Comparison of ENCODE assay signal across 1 cellular context in genomic region chr3:130905551-130905950, GRCh38.
TF ChIP-seq lines count a peak whose summit lies in the region.

No MANE protein-coding gene starts in this region.

TF ChIP-seq in GM23338, 12 proteins besides CTCF, POLR2A, EP300 and RAD21 (continued from another document):
- no peak for TF ChIP-seq REST (IDR thresholded peaks at IDR 0.05; ENCODE audit: unreplicated experiment)
- TF ChIP-seq POLR2AphosphoS5 (IDR thresholded peaks at IDR 0.05; ENCODE audit: low read depth): no peak
- TF ChIP-seq, protein P1, sequence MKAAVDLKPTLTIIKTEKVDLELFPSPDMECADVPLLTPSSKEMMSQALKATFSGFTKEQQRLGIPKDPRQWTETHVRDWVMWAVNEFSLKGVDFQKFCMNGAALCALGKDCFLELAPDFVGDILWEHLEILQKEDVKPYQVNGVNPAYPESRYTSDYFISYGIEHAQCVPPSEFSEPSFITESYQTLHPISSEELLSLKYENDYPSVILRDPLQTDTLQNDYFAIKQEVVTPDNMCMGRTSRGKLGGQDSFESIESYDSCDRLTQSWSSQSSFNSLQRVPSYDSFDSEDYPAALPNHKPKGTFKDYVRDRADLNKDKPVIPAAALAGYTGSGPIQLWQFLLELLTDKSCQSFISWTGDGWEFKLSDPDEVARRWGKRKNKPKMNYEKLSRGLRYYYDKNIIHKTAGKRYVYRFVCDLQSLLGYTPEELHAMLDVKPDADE (IDR thresholded peaks at IDR 0.05): no peak
- no peak for TF ChIP-seq STAT1 (IDR thresholded peaks at IDR 0.05; ENCODE audit: unreplicated experiment)
- TF ChIP-seq ZNF331 (CRISPR knock-in tag; IDR thresholded peaks at IDR 0.05; ENCODE audit: low read depth): no peak
